10 cellular contexts compared by ENCODE assay signal in the genomic region with DNA sequence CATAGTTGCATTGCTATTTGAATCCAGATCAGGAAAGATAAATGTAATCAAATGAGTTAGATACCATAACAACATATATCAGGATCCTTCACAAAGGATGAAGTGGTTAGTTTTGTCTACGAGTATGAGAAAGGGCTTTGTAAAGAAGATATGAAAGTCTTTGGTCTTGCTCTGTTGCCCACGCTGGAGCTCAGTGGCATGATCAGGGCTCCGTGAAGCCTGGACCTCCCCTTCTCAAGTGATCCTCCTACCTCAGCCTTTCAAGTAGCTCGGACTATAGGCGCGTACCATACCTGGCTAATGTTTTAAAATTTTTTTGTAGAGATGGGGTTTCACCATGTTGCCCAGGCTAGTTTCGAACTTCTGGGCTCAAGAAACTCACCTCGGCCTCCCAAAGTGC. TPM values are rescaled to one million over a fixed set of nuclear protein-coding genes. Genes with fewer than 3 reads are reported as not detected.
A peak's percentile ranks its signal among the peaks of the same experiment; 100 is the strongest.
DNase-seq lines count a peak whose midpoint lies in the region; ATAC-seq, FAIRE-seq and TF ChIP-seq lines count a peak whose summit lies in the region.
"Had no signal": no experiment of that assay in that cellular context is flagged by ENCODE, and none has a peak within 500 bp of the region (broad histone marks: within the 10 kb centered on the region; RNA-seq: fewer than 3 reads in every experiment).

No MANE protein-coding gene starts in this region.

- H3K4me1 ChIP-seq in endothelial cell of umbilical vein (ENCODE audit: control insufficient read depth, extremely low read depth, insufficient read depth, low read length) = peaks cover 37% of the 10 kb centered on the region
- H3K4me1 ChIP-seq in suprapubic skin = peaks cover 73% of the 10 kb centered on the region

- peaks cover 53% of the 10 kb centered on the region for H3K79me2 ChIP-seq in endothelial cell of umbilical vein (ENCODE audit: control insufficient read depth, insufficient read depth, low read length)

- dilution Hi-C loops in endothelial cell of umbilical vein (cut with MboI; ENCODE audit: extremely low pct_ligation_motif_present, low sequenced_read_pairs) = no loop called here

- no peaks in the 10 kb centered on the region for H4K20me1 ChIP-seq in endothelial cell of umbilical vein (replicated peaks; ENCODE audit: control insufficient read depth, extremely low read depth, insufficient read depth, low read length)

- no peak for DNase-seq in activated T-cell treated with anti-CD3 and anti-CD28 coated beads, Interleukin-2, amount 50 U/mL, for 4 hours
- no peak for DNase-seq in activated T-cell treated with anti-CD3 and anti-CD28 coated beads, Interleukin-2, amount 50 U/mL, for 48 hours
- no peak for DNase-seq in endothelial cell of umbilical vein (ENCODE audit: low read depth, low spot score)
- DNase-seq in suprapubic skin (ENCODE audit: low spot score in 2 of 2) = no peak
- DNase-seq in NCI-H774 (lab: John Stamatoyannopoulos, UW) = no peak
- DNase-seq in ACHN = no peak
- DNase-seq: activated CD4-positive, alpha-beta T cell treated with anti-CD3 and anti-CD28 coated beads, Interleukin-2, amount 50 U/mL, for 4 hours had no signal

- no peak overlapping the region for H3K9ac ChIP-seq in endothelial cell of umbilical vein (replicated peaks; ENCODE audit: extremely low read depth, insufficient read depth, low read length)

- POLR2A ChIA-PET in endothelial cell of umbilical vein (lab: Charles Lee) = no interaction called here

- in situ Hi-C loops in ACHN (cut with HindIII; ENCODE audit: low pct_ligation_motif_present, low pct_unique_long_range_greater_than_20kb, low sequenced_read_pairs) = no loop called here

- no peaks in the 10 kb centered on the region for H3K9me1 ChIP-seq in endothelial cell of umbilical vein (replicated peaks; ENCODE audit: control insufficient read depth, extremely low read depth, insufficient read depth, low read length)

- peak overlapping the region in 1 of 3 experiments; percentile 95 for H3K4me3 ChIP-seq in endothelial cell of umbilical vein (replicated peaks in 1 of 3; ENCODE audit: insufficient read depth in 1 of 3, low read depth in 1 of 3, low read length in 3 of 3)
- peak overlapping the region; percentile 81 for H3K4me3 ChIP-seq in suprapubic skin

- no peaks in the 10 kb centered on the region for H3K9me3 Mint-ChIP-seq in activated T-cell treated with anti-CD3 and anti-CD28 coated beads, Interleukin-2, amount 50 U/mL, for 4 hours

- no peak overlapping the region for H2AFZ ChIP-seq in endothelial cell of umbilical vein (ENCODE audit: low read depth, low read length)

- peak overlapping the region; percentile 57 for H3K4me2 ChIP-seq in endothelial cell of umbilical vein (ENCODE audit: insufficient read depth, low read length)

- no peak for TF ChIP-seq EP300 in suprapubic skin (IDR thresholded peaks at IDR 0.05)

- ATAC-seq in activated T-cell treated with anti-CD3 and anti-CD28 coated beads, Interleukin-2, amount 50 U/mL, for 4 hours = no peak
- peak; percentile 25 for ATAC-seq in HG03558 (IDR thresholded peaks at IDR 0.05; ENCODE audit: extremely low read depth, unreplicated experiment)
- no peak for ATAC-seq in HG03565 (IDR thresholded peaks at IDR 0.05; ENCODE audit: unreplicated experiment)

- peak overlapping the region; percentile 92 for H3K4me3 Mint-ChIP-seq in activated T-cell treated with anti-CD3 and anti-CD28 coated beads, Interleukin-2, amount 50 U/mL, for 4 hours

- WGBS in suprapubic skin = 91% methylated on average over 8 of the region's 8 CpGs

- intact Hi-C loops in endothelial cell of umbilical vein (cut with micrococcal nuclease) = no loop called here

- no peak for TF ChIP-seq POLR2A in endothelial cell of umbilical vein (IDR thresholded peaks at IDR 0.05; ENCODE audit: low read depth, low read length)
- TF ChIP-seq POLR2A in suprapubic skin (IDR thresholded peaks at IDR 0.05) = no peak

- H3K27me3 ChIP-seq in endothelial cell of umbilical vein (ENCODE audit: control insufficient read depth in 2 of 2, insufficient read depth in 2 of 2, low read length in 2 of 2) = no peaks in the 10 kb centered on the region
- no peaks in the 10 kb centered on the region for H3K27me3 ChIP-seq in suprapubic skin

- TF ChIP-seq CTCF in endothelial cell of umbilical vein (IDR thresholded peaks at IDR 0.05; ENCODE audit: extremely low read depth in 1 of 2, insufficient read depth in 1 of 2, low read depth in 1 of 2, low read length in 2 of 2) = no peak
- no peak for TF ChIP-seq CTCF in suprapubic skin (IDR thresholded peaks at IDR 0.05)

- CTCF ChIA-PET in endothelial cell of umbilical vein (lab: Charles Lee) = no interaction called here

- BruUV-seq in endothelial cell of umbilical vein (replicated peaks; lab: Mats Ljungman, UMichigan) = no TSS peak

- no peaks in the 10 kb centered on the region for H3K27me3 Mint-ChIP-seq in activated T-cell treated with anti-CD3 and anti-CD28 coated beads, Interleukin-2, amount 50 U/mL, for 4 hours (ENCODE audit: low read depth)

- no peak for FAIRE-seq in endothelial cell of umbilical vein (lab: Jason Lieb, UNC)
- FAIRE-seq: islet of Langerhans had no signal

- no peaks in the 10 kb centered on the region for H3K9me3 ChIP-seq in endothelial cell of umbilical vein (replicated peaks; ENCODE audit: control insufficient read depth, insufficient read depth, low read length)
- H3K9me3 ChIP-seq in suprapubic skin = no peaks in the 10 kb centered on the region

- H3K27ac ChIP-seq in endothelial cell of umbilical vein (ENCODE audit: insufficient read depth, low read depth, low read length) (no peak overlapping the region), suprapubic skin (no peak overlapping the region)

- peaks cover 35% of the 10 kb centered on the region for H3K36me3 Mint-ChIP-seq in activated T-cell treated with anti-CD3 and anti-CD28 coated beads, Interleukin-2, amount 50 U/mL, for 4 hours (ENCODE audit: insufficient read depth)

- H3K36me3 ChIP-seq in endothelial cell of umbilical vein (ENCODE audit: control insufficient read depth in 2 of 2, extremely low read depth in 1 of 2, insufficient read depth in 2 of 2, low read length in 2 of 2) (peaks cover 5 to 14% of the 10 kb centered on the region in 2 experiments), suprapubic skin (peaks cover 12% of the 10 kb centered on the region)

- peaks cover 64% of the 10 kb centered on the region for H3K4me1 Mint-ChIP-seq in activated T-cell treated with anti-CD3 and anti-CD28 coated beads, Interleukin-2, amount 50 U/mL, for 4 hours (ENCODE audit: low read depth)

TF ChIP-seq in endothelial cell of umbilical vein, 7 proteins besides CTCF, POLR2A, EP300 and RAD21:
- TF ChIP-seq JUN (IDR thresholded peaks at IDR 0.05; ENCODE audit: borderline replicate concordance, insufficient read depth, insufficient read length, low read depth) (no peak), POLR2AphosphoS5 (IDR thresholded peaks at IDR 0.05; ENCODE audit: insufficient read depth, low read depth, low read length) (no peak), EZH2 (IDR thresholded peaks at IDR 0.05; ENCODE audit: borderline replicate concordance, low read depth, low read length, severe bottlenecking) (no peak), GATA2 (IDR thresholded peaks at IDR 0.05; ENCODE audit: insufficient read depth, insufficient read length, low read depth, low read length) (no peak), FOS (IDR thresholded peaks at IDR 0.05; ENCODE audit: borderline replicate concordance, insufficient read depth, low read length) (no peak), MYC (IDR thresholded peaks at IDR 0.05; ENCODE audit: low read depth, low read length) (no peak), MAX (IDR thresholded peaks at IDR 0.05; ENCODE audit: insufficient read depth, insufficient read length) (no peak)

RNA-seq across cellular contexts. Expression of gene SMC5, which starts 1.8 kb away (rescaled TPM):
- 10 to 100 TPM; 35.9 to 44.3 (median 38.1) TPM for total RNA-seq in activated T-cell treated with anti-CD3 and anti-CD28 coated beads, Interleukin-2, amount 50 U/mL, for 4 hours
- total RNA-seq in endothelial cell of umbilical vein = 24.3 and 32.8 TPM in 2 replicates
- 5.3 and 17.1 TPM in 2 replicates for polyA plus RNA-seq in endothelial cell of umbilical vein
- polyA plus RNA-seq in endothelial cell of umbilical vein (2011; cell fraction: cytosol; rRNA removed) = 6.5 and 6.7 TPM in 2 replicates
- polyA plus RNA-seq in endothelial cell of umbilical vein (2011; cell fraction: nucleus; rRNA removed) = 29.1 and 88.9 TPM in 2 replicates
- 16.1 and 18.2 TPM in 2 replicates for polyA plus RNA-seq in endothelial cell of umbilical vein (2012)
- 8.7 and 9.2 TPM in 2 replicates for polyA minus RNA-seq in endothelial cell of umbilical vein
- 13.7 TPM for polyA minus RNA-seq in endothelial cell of umbilical vein (2011; cell fraction: cytosol; rRNA and poly(A)+ RNA removed)
- 32.7 and 48.4 TPM in 2 replicates for polyA minus RNA-seq in endothelial cell of umbilical vein (2011; cell fraction: nucleus; rRNA and poly(A)+ RNA removed)
- 10 to 100 TPM; 23.8 to 40.6 (median 27.3) TPM for total RNA-seq in suprapubic skin
